In genomic region chr10:24467094-24467493, GRCh38 we compare ENCODE assay signal across 13 cellular contexts.
DNase-seq lines count a peak whose midpoint lies in the region; ATAC-seq and TF ChIP-seq lines count a peak whose summit lies in the region.
"Had no signal": no experiment of that assay in that cellular context is flagged by ENCODE, and none has a peak within 500 bp of the region (broad histone marks: within the 10 kb centered on the region; RNA-seq: fewer than 3 reads in every experiment).

No MANE protein-coding gene starts in this region.

- CTCF ChIA-PET in T-cell (lab: Charles Lee) = no interaction called here

- H3K4me1 ChIP-seq in HUES48 (ENCODE audit: control insufficient read depth, insufficient read depth, low read length) = peaks cover 7% of the 10 kb centered on the region; the same call in 1 of the 2 replicates
- H3K4me1 ChIP-seq in smooth muscle cell (ENCODE audit: low read depth) = peaks cover 19% of the 10 kb centered on the region

- ATAC-seq in T-cell (replicated peaks in 1 of 4) = no peak
- ATAC-seq in GM19452 (IDR thresholded peaks at IDR 0.05; ENCODE audit: unreplicated experiment) = no peak
- no peak for ATAC-seq in HG02798 (IDR thresholded peaks at IDR 0.05; ENCODE audit: poor library complexity, unreplicated experiment)

- peak; percentile 49 for DNase-seq in amniotic epithelial cell (ENCODE audit: low read depth)
- DNase-seq in kidney tubule cell (ENCODE audit: low spot score) = peak; percentile 50
- no peak for DNase-seq in smooth muscle cell (lab: John Stamatoyannopoulos, UW; ENCODE audit: unreplicated experiment)
- DNase-seq in T-cell = no peak
- DNase-seq in COLO668 (lab: John Stamatoyannopoulos, UW; ENCODE audit: unreplicated experiment) = no peak
- DNase-seq: DND-41; KG1; stimulated activated naive CD4-positive, alpha-beta T cell had no signal

- H3K9me3 ChIP-seq in HUES48 (ENCODE audit: control insufficient read depth, insufficient read depth, low read length) (no peaks in the 10 kb centered on the region), smooth muscle cell (replicated peaks; ENCODE audit: low read depth) (no peaks in the 10 kb centered on the region)

- H3F3A ChIP-seq in smooth muscle cell (ENCODE audit: low read depth) = peaks cover 23% of the 10 kb centered on the region

- no peaks in the 10 kb centered on the region for H3K36me3 ChIP-seq in HUES48 (ENCODE audit: control insufficient read depth, insufficient read depth, low read length)
- no peaks in the 10 kb centered on the region for H3K36me3 ChIP-seq in smooth muscle cell (ENCODE audit: low read depth)

- H3K4me3 ChIP-seq in HUES48 (ENCODE audit: low read depth, low read length) (no peak overlapping the region), smooth muscle cell (peak overlapping the region; percentile 75)

- peak overlapping the region in 1 of 2 donors; percentile 20 for H3K27ac Mint-ChIP-seq in T-cell
- H3K27ac Mint-ChIP-seq: memory B cell had no signal

- no peaks in the 10 kb centered on the region for H3K36me3 Mint-ChIP-seq in T-cell
- H3K36me3 Mint-ChIP-seq: brain, memory B cell had no signal

- 70% methylated on average over 3 of the region's 3 CpGs for WGBS in smooth muscle cell (ENCODE audit: low lambda C conversion rate)

- H3K27ac ChIP-seq in HUES48 (ENCODE audit: low read depth, low read length) (peak overlapping the region; percentile 78), smooth muscle cell (ENCODE audit: low read depth) (peak overlapping the region; percentile 97)

- H4K20me1 ChIP-seq in smooth muscle cell (ENCODE audit: low read depth) = peaks cover 48% of the 10 kb centered on the region

- H3K4me1 Mint-ChIP-seq in T-cell = peaks cover 10 to 32% (median 29%) of the 10 kb centered on the region in 3 donors

- H3K4me3 Mint-ChIP-seq in T-cell = no peak overlapping the region
- H3K4me3 Mint-ChIP-seq: memory B cell had no signal

- H3K27me3 ChIP-seq in HUES48 (ENCODE audit: control insufficient read depth, insufficient read depth, low read length) (no peaks in the 10 kb centered on the region), smooth muscle cell (ENCODE audit: low read depth) (no peaks in the 10 kb centered on the region)

- peak overlapping the region; percentile 83 for H3K4me2 ChIP-seq in smooth muscle cell

- H3K9ac ChIP-seq in HUES48 (ENCODE audit: low read depth, low read length) (no peak overlapping the region), smooth muscle cell (ENCODE audit: low read depth) (peak overlapping the region; percentile 96)

- TF ChIP-seq CTCF in smooth muscle cell (IDR thresholded peaks at IDR 0.05; ENCODE audit: borderline replicate concordance, insufficient read depth, poor library complexity, severe bottlenecking) = no peak

- peaks cover 3 to 7% of the 10 kb centered on the region in 2 donors for H3K27me3 Mint-ChIP-seq in T-cell
- H3K27me3 Mint-ChIP-seq: brain had no signal

- no peak overlapping the region for H2AFZ ChIP-seq in smooth muscle cell (ENCODE audit: low read depth)

- no peaks in the 10 kb centered on the region for H3K9me3 Mint-ChIP-seq in T-cell
- H3K9me3 Mint-ChIP-seq: brain, memory B cell had no signal

- peaks cover 56% of the 10 kb centered on the region for H3K79me2 ChIP-seq in smooth muscle cell (ENCODE audit: low read depth)

- POLR2A ChIA-PET in T-cell (lab: Charles Lee) = no interaction called here

Comparison
In these comparisons a context has a peak if more than half of its experiments do, and no peak if none do; other contexts are left out.
1. DNase-seq: peak in amniotic epithelial cell (single experiment) and kidney tubule cell (single experiment); none in smooth muscle cell (single experiment), T-cell (0 of 34) and COLO668 (single experiment).